In genomic region chr17:11644265-11645212, GRCh38 we compare ENCODE assay signal across 8 cellular contexts. TPM values are rescaled to one million over a fixed set of nuclear protein-coding genes. Genes with fewer than 3 reads are reported as not detected.
DNase-seq lines count a peak whose midpoint lies in the region; ATAC-seq and TF ChIP-seq lines count a peak whose summit lies in the region.

No MANE protein-coding gene starts in this region.

- no peaks in the 10 kb centered on the region for H3K9me3 ChIP-seq in HAP-1
- no peaks in the 10 kb centered on the region for H3K9me3 ChIP-seq in uterus

- no peaks in the 10 kb centered on the region for H3K4me1 ChIP-seq in HAP-1
- no peaks in the 10 kb centered on the region for H3K4me1 ChIP-seq in uterus

- H3K4me3 ChIP-seq in HAP-1 (no peak overlapping the region), foreskin fibroblast (ENCODE audit: low read depth in 1 of 2, low read length in 2 of 2) (no peak overlapping the region), uterus (no peak overlapping the region)

- peak; percentile 57 for DNase-seq in CD1c-positive myeloid dendritic cell (ENCODE audit: extremely low spot score)
- peak; percentile 56 to 63 for DNase-seq in HAP-1 (ENCODE audit: low spot score in 2 of 2)
- DNase-seq in NCI-H446 treated with DMSO at 0.1 percent for 48 hours (lab: John Stamatoyannopoulos, UW): peak; percentile 26
- peak; percentile 19 for DNase-seq in activated CD8-positive, alpha-beta memory T cell treated with anti-CD3 and anti-CD28 coated beads, Interleukin-2, amount 50 U/mL, for 4 hours
- DNase-seq in foreskin fibroblast: peak; percentile 7 to 37
- DNase-seq in nucleus accumbens (lab: John Stamatoyannopoulos, UW): peak in 50 of 56 donors; percentile 5 to 85 (median 55)
- peak; percentile 55 to 70 for DNase-seq in uterus

- no peak for TF ChIP-seq POLR2A in uterus (IDR thresholded peaks at IDR 0.05)

- no peak for ATAC-seq in HG03378 (IDR thresholded peaks at IDR 0.05; ENCODE audit: unreplicated experiment)

- no peaks in the 10 kb centered on the region for H3K27me3 ChIP-seq in HAP-1 (ENCODE audit: low read depth)
- H3K27me3 ChIP-seq in uterus: no peaks in the 10 kb centered on the region

- in situ Hi-C loops in HAP-1 (cut with MboI; ENCODE audit: low sequenced_read_pairs): no loop called here

- TF ChIP-seq CTCF in foreskin fibroblast (IDR thresholded peaks at IDR 0.05; ENCODE audit: low read depth, low read length) (peak; percentile 68), uterus (IDR thresholded peaks at IDR 0.05) (peak; percentile 57 to 77 (median 72))

- H3K36me3 ChIP-seq in HAP-1 (replicated peaks) (no peaks in the 10 kb centered on the region), uterus (no peaks in the 10 kb centered on the region)

- no peak overlapping the region for H3K27ac ChIP-seq in uterus

- intact Hi-C loops in uterus (cut with DNase I; ENCODE audit: low total_unique reads): no loop called here

RNA-seq across cellular contexts. Expression of gene DNAH9, which starts 46.3 kb away (rescaled TPM):
- 1 to 10 TPM; 1.2 to 7.7 (median 4.3) TPM for total RNA-seq in uterus
